16 cellular contexts compared by ENCODE assay signal in the genomic region with DNA sequence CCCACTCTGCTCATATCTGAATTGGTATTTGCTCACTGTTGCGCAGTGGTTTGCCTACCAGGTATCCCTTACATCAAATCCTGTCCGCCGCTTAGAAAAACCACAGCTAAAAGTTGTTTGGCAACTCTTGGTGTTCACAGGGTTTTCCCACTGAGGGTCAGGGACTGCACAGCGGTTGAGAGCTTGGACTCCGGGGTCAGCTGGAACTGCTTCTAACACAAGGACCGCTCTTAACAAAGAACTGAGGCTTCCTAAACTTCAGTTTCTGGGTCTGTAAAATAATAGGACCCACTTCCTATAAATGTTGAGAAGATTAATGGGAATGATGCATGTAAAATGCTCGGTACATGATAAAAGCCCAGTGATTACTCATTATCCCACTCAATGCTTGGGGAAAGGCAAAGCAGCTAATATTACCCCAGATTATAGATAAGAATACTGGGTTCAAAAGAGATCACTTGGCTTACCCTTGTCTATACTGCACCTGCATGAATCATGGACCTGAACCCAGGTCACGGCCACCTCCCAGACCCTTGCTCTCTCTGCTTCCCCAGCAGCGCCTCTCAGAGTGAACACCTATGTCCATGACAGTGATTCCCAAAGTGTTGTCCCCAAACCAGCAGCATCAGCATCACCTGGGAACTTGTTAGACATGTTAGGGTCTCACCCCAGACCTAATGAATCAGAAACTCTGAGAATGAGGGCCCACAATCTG. TPM values are rescaled to one million over a fixed set of nuclear protein-coding genes. Genes with fewer than 3 reads are reported as not detected.
DNase-seq lines count a peak whose midpoint lies in the region; ATAC-seq and TF ChIP-seq lines count a peak whose summit lies in the region.
"Had no signal": no experiment of that assay in that cellular context is flagged by ENCODE, and none has a peak within 500 bp of the region (broad histone marks: within the 10 kb centered on the region; RNA-seq: fewer than 3 reads in every experiment).

No MANE protein-coding gene starts in this region.

- peak overlapping the region; percentile 70 for H3K18ac ChIP-seq in mesendoderm (ENCODE audit: low read length)

- TF ChIP-seq CTCF in body of pancreas (IDR thresholded peaks at IDR 0.05) (no peak), natural killer cell (IDR thresholded peaks at IDR 0.05) (no peak)

- H3K9ac ChIP-seq in mesendoderm (ENCODE audit: low read length) = no peak overlapping the region
- no peak overlapping the region for H3K9ac ChIP-seq in GM23248
- H3K9ac ChIP-seq: neural progenitor cell had no signal

- H3K9me2 ChIP-seq in GM23248 (ENCODE audit: insufficient read depth) = no peaks in the 10 kb centered on the region

- H3K36me3 Mint-ChIP-seq in stimulated activated naive CD8-positive, alpha-beta T cell treated with anti-CD3 and anti-CD28 coated beads, Interleukin-15, Interleukin-2, amounts not matched to agents 100 ng/mL and 50 ng/mL, for 24 hours (ENCODE audit: low read depth) = no peaks in the 10 kb centered on the region
- no peaks in the 10 kb centered on the region for H3K36me3 Mint-ChIP-seq in activated T-cell treated with anti-CD3 and anti-CD28 coated beads, Interleukin-2, amount 50 U/mL, for 4 hours (ENCODE audit: insufficient read depth)
- H3K36me3 Mint-ChIP-seq in natural killer cell = no peaks in the 10 kb centered on the region
- H3K36me3 Mint-ChIP-seq: activated naive CD8-positive, alpha-beta T cell had no signal

- H3F3A ChIP-seq in GM23248 (ENCODE audit: insufficient read depth) = peaks cover 26% of the 10 kb centered on the region; the same call in 1 of the 2 replicates

- no peak overlapping the region for H2AK5ac ChIP-seq in mesendoderm (ENCODE audit: low read length)

- no peak overlapping the region for H3K4ac ChIP-seq in mesendoderm (ENCODE audit: low read depth, low read length)

- peak overlapping the region; percentile 70 for H3K27ac Mint-ChIP-seq in stimulated activated naive CD8-positive, alpha-beta T cell treated with anti-CD3 and anti-CD28 coated beads, Interleukin-15, Interleukin-2, amounts not matched to agents 100 ng/mL and 50 ng/mL, for 24 hours
- H3K27ac Mint-ChIP-seq in natural killer cell = no peak overlapping the region
- H3K27ac Mint-ChIP-seq: activated naive CD8-positive, alpha-beta T cell had no signal

- H3K27me3 ChIP-seq in body of pancreas (no peaks in the 10 kb centered on the region), mesendoderm (ENCODE audit: insufficient read depth, low read length, poor library complexity) (no peaks in the 10 kb centered on the region), GM23248 (replicated peaks; ENCODE audit: insufficient read depth) (no peaks in the 10 kb centered on the region)
- H3K27me3 ChIP-seq: neural progenitor cell had no signal

- H3K36me3 ChIP-seq in body of pancreas (replicated peaks in 1 of 2; ENCODE audit: insufficient read depth in 1 of 2, low read depth in 2 of 2) (no peaks in the 10 kb centered on the region), mesendoderm (ENCODE audit: control insufficient read depth, insufficient read depth, low read length) (no peaks in the 10 kb centered on the region), GM23248 (ENCODE audit: low read depth) (no peaks in the 10 kb centered on the region)
- H3K36me3 ChIP-seq: neural progenitor cell had no signal

- no peaks in the 10 kb centered on the region for H3K27me3 Mint-ChIP-seq in stimulated activated naive CD8-positive, alpha-beta T cell treated with anti-CD3 and anti-CD28 coated beads, Interleukin-15, Interleukin-2, amounts not matched to agents 100 ng/mL and 50 ng/mL, for 24 hours
- no peaks in the 10 kb centered on the region for H3K27me3 Mint-ChIP-seq in activated T-cell treated with anti-CD3 and anti-CD28 coated beads, Interleukin-2, amount 50 U/mL, for 4 hours (ENCODE audit: low read depth)
- H3K27me3 Mint-ChIP-seq in natural killer cell (ENCODE audit: low read depth in 2 of 2) = no peaks in the 10 kb centered on the region
- H3K27me3 Mint-ChIP-seq: activated naive CD8-positive, alpha-beta T cell had no signal

- H3K4me1 Mint-ChIP-seq in stimulated activated naive CD8-positive, alpha-beta T cell treated with anti-CD3 and anti-CD28 coated beads, Interleukin-15, Interleukin-2, amounts not matched to agents 100 ng/mL and 50 ng/mL, for 24 hours (ENCODE audit: low read depth) = peaks cover 82% of the 10 kb centered on the region
- peaks cover 33% of the 10 kb centered on the region for H3K4me1 Mint-ChIP-seq in activated T-cell treated with anti-CD3 and anti-CD28 coated beads, Interleukin-2, amount 50 U/mL, for 4 hours (ENCODE audit: low read depth)
- peaks cover 31 to 42% of the 10 kb centered on the region in 2 donors for H3K4me1 Mint-ChIP-seq in natural killer cell

- H3K4me2 ChIP-seq in mesendoderm (ENCODE audit: low read length) (no peak overlapping the region), GM23248 (ENCODE audit: unreplicated experiment) (no peak overlapping the region)
- H3K4me2 ChIP-seq: neural progenitor cell had no signal

- H3K9me3 ChIP-seq in body of pancreas = no peaks in the 10 kb centered on the region
- no peaks in the 10 kb centered on the region for H3K9me3 ChIP-seq in GM23248 (ENCODE audit: low read depth)

- no peaks in the 10 kb centered on the region for H3K79me2 ChIP-seq in mesendoderm (ENCODE audit: control insufficient read depth, insufficient read depth, low read length)
- H3K79me2 ChIP-seq in GM23248 (ENCODE audit: insufficient read depth) = no peaks in the 10 kb centered on the region

- no peak overlapping the region for H3K56ac ChIP-seq in mesendoderm (ENCODE audit: low read length)

- intact Hi-C loops in body of pancreas (cut with DNase I) = no loop called here
- intact Hi-C loops in natural killer cell (cut with micrococcal nuclease) = no loop called here

- no peak overlapping the region for H2AFZ ChIP-seq in GM23248
- H2AFZ ChIP-seq: neural progenitor cell had no signal

- H3K23ac ChIP-seq in mesendoderm (ENCODE audit: low read length) = no peak overlapping the region

- WGBS in body of pancreas, 2 donors = 68 to 80% methylated on average over 9 of the region's 9 CpGs
- no CpG with 5 or more reads among the region's 9 CpGs for WGBS in mesendoderm (ENCODE audit: extremely low coverage, insufficient coverage, low lambda C conversion rate)
- WGBS in GM23248 (ENCODE audit: low coverage in 1 of 2, low lambda C conversion rate in 2 of 2, missing lambda C conversion rate in 2 of 2), 2 experiments = 93 to 94% methylated on average over 9 of the region's 9 CpGs

- H4K5ac ChIP-seq in mesendoderm (ENCODE audit: low read length) = no peak overlapping the region

- ATAC-seq in stimulated activated naive CD8-positive, alpha-beta T cell treated with anti-CD3 and anti-CD28 coated beads, Interleukin-15, Interleukin-2, amounts not matched to agents 100 U/mL and 50 U/mL, for 24 hours = no peak
- ATAC-seq in body of pancreas = peak; percentile 57
- no peak for ATAC-seq in activated T-cell treated with anti-CD3 and anti-CD28 coated beads, Interleukin-2, amount 50 U/mL, for 4 hours
- no peak for ATAC-seq in natural killer cell

- H3K79me1 ChIP-seq in mesendoderm (ENCODE audit: low read length) = no peaks in the 10 kb centered on the region

- H3K27ac ChIP-seq in body of pancreas (peak overlapping the region in 2 of 4 donors; percentile 18 to 51), mesendoderm (ENCODE audit: low read depth, low read length) (no peak overlapping the region), GM23248 (no peak overlapping the region)
- H3K27ac ChIP-seq: neural progenitor cell, skin epidermis had no signal

- H3K9me3 Mint-ChIP-seq in stimulated activated naive CD8-positive, alpha-beta T cell treated with anti-CD3 and anti-CD28 coated beads, Interleukin-15, Interleukin-2, amounts not matched to agents 100 ng/mL and 50 ng/mL, for 24 hours = peaks cover 5% of the 10 kb centered on the region
- H3K9me3 Mint-ChIP-seq in activated T-cell treated with anti-CD3 and anti-CD28 coated beads, Interleukin-2, amount 50 U/mL, for 4 hours = no peaks in the 10 kb centered on the region
- H3K9me3 Mint-ChIP-seq in natural killer cell = no peaks in the 10 kb centered on the region

- no peak for TF ChIP-seq POLR2A in body of pancreas (IDR thresholded peaks at IDR 0.05)

- no peaks in the 10 kb centered on the region for H4K20me1 ChIP-seq in GM23248 (ENCODE audit: insufficient read depth)

- in situ Hi-C loops in GM23248 (cut with MboI) = no loop called here

- H2BK5ac ChIP-seq in mesendoderm (ENCODE audit: low read length) = no peak overlapping the region

- H3K4me1 ChIP-seq in body of pancreas (peaks cover 30% of the 10 kb centered on the region), mesendoderm (ENCODE audit: control insufficient read depth, low read depth, low read length) (peaks cover 11% of the 10 kb centered on the region), GM23248 (ENCODE audit: insufficient read depth) (peaks cover 38% of the 10 kb centered on the region)

- peak overlapping the region; percentile 17 for H2BK120ac ChIP-seq in mesendoderm (ENCODE audit: low read depth, low read length)

- H3K4me3 ChIP-seq in body of pancreas = no peak overlapping the region
- H3K4me3 ChIP-seq in mesendoderm (ENCODE audit: low read length) = no peak overlapping the region
- H3K4me3 ChIP-seq in GM23248 = no peak overlapping the region
- H3K4me3 ChIP-seq: neural progenitor cell, skin epidermis had no signal

- H2BK15ac ChIP-seq in mesendoderm (replicated peaks; ENCODE audit: low read depth) = no peak overlapping the region

- no peak overlapping the region for H4K8ac ChIP-seq in mesendoderm (ENCODE audit: low read depth, low read length)

- DNase-seq in stimulated activated naive CD8-positive, alpha-beta T cell treated with anti-CD3 and anti-CD28 coated beads, Interleukin-15, Interleukin-2, amounts not matched to agents 100 U/mL and 50 U/mL, for 24 hours = no peak
- peak in 3 of 4 donors; percentile 33 to 70 (median 36) for DNase-seq in body of pancreas
- DNase-seq in mesendoderm = no peak
- DNase-seq in GM23248 = no peak
- no peak for DNase-seq in activated T-cell treated with anti-CD3 and anti-CD28 coated beads, Interleukin-2, amount 50 U/mL, for 4 hours
- no peak for DNase-seq in natural killer cell
- DNase-seq in NCI-H82 treated with DMSO at 0.1 percent for 48 hours (lab: John Stamatoyannopoulos, UW; ENCODE audit: unreplicated experiment) = no peak
- DNase-seq: activated CD4-positive, CD25-positive, alpha-beta regulatory T cell; left colon; SW 1271 had no signal

- H3K4me3 Mint-ChIP-seq in stimulated activated naive CD8-positive, alpha-beta T cell treated with anti-CD3 and anti-CD28 coated beads, Interleukin-15, Interleukin-2, amounts not matched to agents 100 ng/mL and 50 ng/mL, for 24 hours = no peak overlapping the region
- H3K4me3 Mint-ChIP-seq in activated T-cell treated with anti-CD3 and anti-CD28 coated beads, Interleukin-2, amount 50 U/mL, for 4 hours = no peak overlapping the region
- no peak overlapping the region for H3K4me3 Mint-ChIP-seq in natural killer cell
- H3K4me3 Mint-ChIP-seq: activated naive CD8-positive, alpha-beta T cell had no signal

RNA-seq across cellular contexts. Expression of gene LIPC, which starts 36.1 kb away (rescaled TPM):
- total RNA-seq in body of pancreas (1 to 10 TPM; 1.6 to 2.3 TPM), natural killer cell (1 to 10 TPM; 5.3 to 7.1 (median 5.3) TPM)
- not detected for polyA plus RNA-seq in mesendoderm (2013, experiment 1 of 2)
- polyA plus RNA-seq in mesendoderm (2013, experiment 2 of 2) = not detected
- 0.38 and 0.43 TPM in 2 replicates for total RNA-seq in GM23248 (2014; rRNA removed; shearing (Covaris generic))
- polyA plus RNA-seq in GM23248 (2016; fragmentation: Nextera tagmentation; extraction: Ambion mirVana) = 0.63 and 1.1 TPM in 2 replicates
- total RNA-seq in activated T-cell treated with anti-CD3 and anti-CD28 coated beads, Interleukin-2, amount 50 U/mL, for 4 hours = under 1 TPM in 1 of 3 donors, not detected in 2; 0.28 TPM
- total RNA-seq: cerebellum, endothelial cell of umbilical vein had no signal
- polyA plus RNA-seq: endothelial cell of umbilical vein had no signal

Comparison
In these comparisons a context has a peak if more than half of its experiments do, and no peak if none do; other contexts are left out.
1. DNase-seq: peak in body of pancreas (3 of 4); none in stimulated activated naive CD8-positive, alpha-beta T cell treated with anti-CD3 and anti-CD28 coated beads, Interleukin-15, Interleukin-2, amounts not matched to agents 100 U/mL and 50 U/mL, for 24 hours (single experiment), mesendoderm (single experiment), GM23248 (single experiment), activated T-cell treated with anti-CD3 and anti-CD28 coated beads, Interleukin-2, amount 50 U/mL, for 4 hours (single experiment), natural killer cell (single experiment) and NCI-H82 treated with DMSO at 0.1 percent for 48 hours (single experiment).